ENCODE assay signal across 1 cellular context in the genomic region with DNA sequence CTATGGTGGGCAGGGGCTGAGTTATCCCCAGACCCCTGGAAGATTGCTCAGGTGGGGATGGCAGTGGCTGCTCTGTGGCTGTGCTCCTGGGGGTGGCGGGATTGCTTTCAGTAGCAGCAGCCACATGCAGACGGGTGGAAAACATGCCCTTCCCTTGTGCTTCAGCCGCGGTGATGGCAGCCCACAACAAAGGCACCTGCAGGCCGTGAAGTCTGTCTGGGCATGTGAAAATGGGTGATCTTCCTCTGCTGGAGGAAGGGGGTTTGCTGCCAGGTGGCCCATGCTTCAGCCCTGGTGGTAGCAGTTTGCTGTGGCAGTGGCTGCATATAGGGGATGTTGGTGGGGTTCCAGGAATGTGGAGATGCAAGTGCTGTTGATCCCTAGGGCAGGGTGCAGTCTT.
TF ChIP-seq lines count a peak whose summit lies in the region.

No MANE protein-coding gene starts in this region.

TF ChIP-seq in HepG2, 621 proteins besides CTCF, POLR2A, EP300 and RAD21:
- TF ChIP-seq, protein P1, sequence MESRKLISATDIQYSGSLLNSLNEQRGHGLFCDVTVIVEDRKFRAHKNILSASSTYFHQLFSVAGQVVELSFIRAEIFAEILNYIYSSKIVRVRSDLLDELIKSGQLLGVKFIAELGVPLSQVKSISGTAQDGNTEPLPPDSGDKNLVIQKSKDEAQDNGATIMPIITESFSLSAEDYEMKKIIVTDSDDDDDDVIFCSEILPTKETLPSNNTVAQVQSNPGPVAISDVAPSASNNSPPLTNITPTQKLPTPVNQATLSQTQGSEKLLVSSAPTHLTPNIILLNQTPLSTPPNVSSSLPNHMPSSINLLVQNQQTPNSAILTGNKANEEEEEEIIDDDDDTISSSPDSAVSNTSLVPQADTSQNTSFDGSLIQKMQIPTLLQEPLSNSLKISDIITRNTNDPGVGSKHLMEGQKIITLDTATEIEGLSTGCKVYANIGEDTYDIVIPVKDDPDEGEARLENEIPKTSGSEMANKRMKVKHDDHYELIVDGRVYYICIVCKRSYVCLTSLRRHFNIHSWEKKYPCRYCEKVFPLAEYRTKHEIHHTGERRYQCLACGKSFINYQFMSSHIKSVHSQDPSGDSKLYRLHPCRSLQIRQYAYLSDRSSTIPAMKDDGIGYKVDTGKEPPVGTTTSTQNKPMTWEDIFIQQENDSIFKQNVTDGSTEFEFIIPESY (CRISPR knock-in tag; IDR thresholded peaks at IDR 0.05), result peak; percentile 24; the same call in 1 of the 2 replicates
- TF ChIP-seq, protein P2, sequence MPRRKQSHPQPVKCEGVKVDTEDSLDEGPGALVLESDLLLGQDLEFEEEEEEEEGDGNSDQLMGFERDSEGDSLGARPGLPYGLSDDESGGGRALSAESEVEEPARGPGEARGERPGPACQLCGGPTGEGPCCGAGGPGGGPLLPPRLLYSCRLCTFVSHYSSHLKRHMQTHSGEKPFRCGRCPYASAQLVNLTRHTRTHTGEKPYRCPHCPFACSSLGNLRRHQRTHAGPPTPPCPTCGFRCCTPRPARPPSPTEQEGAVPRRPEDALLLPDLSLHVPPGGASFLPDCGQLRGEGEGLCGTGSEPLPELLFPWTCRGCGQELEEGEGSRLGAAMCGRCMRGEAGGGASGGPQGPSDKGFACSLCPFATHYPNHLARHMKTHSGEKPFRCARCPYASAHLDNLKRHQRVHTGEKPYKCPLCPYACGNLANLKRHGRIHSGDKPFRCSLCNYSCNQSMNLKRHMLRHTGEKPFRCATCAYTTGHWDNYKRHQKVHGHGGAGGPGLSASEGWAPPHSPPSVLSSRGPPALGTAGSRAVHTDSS (CRISPR knock-in tag; conservative IDR thresholded peaks at IDR 0.05), result no peak
- TF ChIP-seq, protein P3, sequence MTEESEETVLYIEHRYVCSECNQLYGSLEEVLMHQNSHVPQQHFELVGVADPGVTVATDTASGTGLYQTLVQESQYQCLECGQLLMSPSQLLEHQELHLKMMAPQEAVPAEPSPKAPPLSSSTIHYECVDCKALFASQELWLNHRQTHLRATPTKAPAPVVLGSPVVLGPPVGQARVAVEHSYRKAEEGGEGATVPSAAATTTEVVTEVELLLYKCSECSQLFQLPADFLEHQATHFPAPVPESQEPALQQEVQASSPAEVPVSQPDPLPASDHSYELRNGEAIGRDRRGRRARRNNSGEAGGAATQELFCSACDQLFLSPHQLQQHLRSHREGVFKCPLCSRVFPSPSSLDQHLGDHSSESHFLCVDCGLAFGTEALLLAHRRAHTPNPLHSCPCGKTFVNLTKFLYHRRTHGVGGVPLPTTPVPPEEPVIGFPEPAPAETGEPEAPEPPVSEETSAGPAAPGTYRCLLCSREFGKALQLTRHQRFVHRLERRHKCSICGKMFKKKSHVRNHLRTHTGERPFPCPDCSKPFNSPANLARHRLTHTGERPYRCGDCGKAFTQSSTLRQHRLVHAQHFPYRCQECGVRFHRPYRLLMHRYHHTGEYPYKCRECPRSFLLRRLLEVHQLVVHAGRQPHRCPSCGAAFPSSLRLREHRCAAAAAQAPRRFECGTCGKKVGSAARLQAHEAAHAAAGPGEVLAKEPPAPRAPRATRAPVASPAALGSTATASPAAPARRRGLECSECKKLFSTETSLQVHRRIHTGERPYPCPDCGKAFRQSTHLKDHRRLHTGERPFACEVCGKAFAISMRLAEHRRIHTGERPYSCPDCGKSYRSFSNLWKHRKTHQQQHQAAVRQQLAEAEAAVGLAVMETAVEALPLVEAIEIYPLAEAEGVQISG (CRISPR knock-in tag; IDR thresholded peaks at IDR 0.05), result no peak
- TF ChIP-seq ZNF549 (CRISPR knock-in tag; IDR thresholded peaks at IDR 0.05), result no peak
- no peak for TF ChIP-seq SETDB1 (CRISPR knock-in tag; IDR thresholded peaks at IDR 0.05; ENCODE audit: borderline replicate concordance)
- TF ChIP-seq ADNP (CRISPR knock-in tag; IDR thresholded peaks at IDR 0.05), result no peak
- no peak for TF ChIP-seq PPARG (CRISPR knock-in tag; conservative IDR thresholded peaks at IDR 0.05)
- TF ChIP-seq, protein P4, sequence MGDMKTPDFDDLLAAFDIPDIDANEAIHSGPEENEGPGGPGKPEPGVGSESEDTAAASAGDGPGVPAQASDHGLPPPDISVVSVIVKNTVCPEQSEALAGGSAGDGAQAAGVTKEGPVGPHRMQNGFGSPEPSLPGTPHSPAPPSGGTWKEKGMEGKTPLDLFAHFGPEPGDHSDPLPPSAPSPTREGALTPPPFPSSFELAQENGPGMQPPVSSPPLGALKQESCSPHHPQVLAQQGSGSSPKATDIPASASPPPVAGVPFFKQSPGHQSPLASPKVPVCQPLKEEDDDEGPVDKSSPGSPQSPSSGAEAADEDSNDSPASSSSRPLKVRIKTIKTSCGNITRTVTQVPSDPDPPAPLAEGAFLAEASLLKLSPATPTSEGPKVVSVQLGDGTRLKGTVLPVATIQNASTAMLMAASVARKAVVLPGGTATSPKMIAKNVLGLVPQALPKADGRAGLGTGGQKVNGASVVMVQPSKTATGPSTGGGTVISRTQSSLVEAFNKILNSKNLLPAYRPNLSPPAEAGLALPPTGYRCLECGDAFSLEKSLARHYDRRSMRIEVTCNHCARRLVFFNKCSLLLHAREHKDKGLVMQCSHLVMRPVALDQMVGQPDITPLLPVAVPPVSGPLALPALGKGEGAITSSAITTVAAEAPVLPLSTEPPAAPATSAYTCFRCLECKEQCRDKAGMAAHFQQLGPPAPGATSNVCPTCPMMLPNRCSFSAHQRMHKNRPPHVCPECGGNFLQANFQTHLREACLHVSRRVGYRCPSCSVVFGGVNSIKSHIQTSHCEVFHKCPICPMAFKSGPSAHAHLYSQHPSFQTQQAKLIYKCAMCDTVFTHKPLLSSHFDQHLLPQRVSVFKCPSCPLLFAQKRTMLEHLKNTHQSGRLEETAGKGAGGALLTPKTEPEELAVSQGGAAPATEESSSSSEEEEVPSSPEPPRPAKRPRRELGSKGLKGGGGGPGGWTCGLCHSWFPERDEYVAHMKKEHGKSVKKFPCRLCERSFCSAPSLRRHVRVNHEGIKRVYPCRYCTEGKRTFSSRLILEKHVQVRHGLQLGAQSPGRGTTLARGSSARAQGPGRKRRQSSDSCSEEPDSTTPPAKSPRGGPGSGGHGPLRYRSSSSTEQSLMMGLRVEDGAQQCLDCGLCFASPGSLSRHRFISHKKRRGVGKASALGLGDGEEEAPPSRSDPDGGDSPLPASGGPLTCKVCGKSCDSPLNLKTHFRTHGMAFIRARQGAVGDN (CRISPR knock-in tag; IDR thresholded peaks at IDR 0.05), result peak; percentile 17; the same call in 1 of the 2 replicates
